ENCODE assay signal across 1 cellular context in genomic region chrX:130268500-130269170, GRCh38.
TF ChIP-seq lines count a peak whose summit lies in the region.

Gene ZNF280C (minus strand): TSS chrX:130268899. CDS start chrX:130260449, 8,450 bp downstream.

TF ChIP-seq in K562, 482 proteins besides CTCF, POLR2A, EP300 and RAD21 (continued from another document and continues in another):
- TF ChIP-seq PATZ1 (CRISPR knock-in tag; IDR thresholded peaks at IDR 0.05; ENCODE audit: borderline replicate concordance): no peak
- TF ChIP-seq HDAC3 (IDR thresholded peaks at IDR 0.05; ENCODE audit: borderline replicate concordance, partially characterized antibody): no peak
- TF ChIP-seq XRCC3 (IDR thresholded peaks at IDR 0.05): no peak
- TF ChIP-seq TRIM28 (IDR thresholded peaks at IDR 0.05): no peak
- TF ChIP-seq CHD4 (IDR thresholded peaks at IDR 0.05; ENCODE audit: insufficient read depth, insufficient replicate concordance, low read depth, low read length, poor library complexity, severe bottlenecking): no peak
- no peak for TF ChIP-seq ARHGAP35 (IDR thresholded peaks at IDR 0.05; ENCODE audit: partially characterized antibody)
- TF ChIP-seq NEUROD1 (IDR thresholded peaks at IDR 0.05; ENCODE audit: borderline replicate concordance, low read depth, low read length, partially characterized antibody): no peak
- TF ChIP-seq POLR2G (IDR thresholded peaks at IDR 0.05; ENCODE audit: low read depth, low read length): peak; percentile 98
- TF ChIP-seq ZNF217 (CRISPR knock-in tag; IDR thresholded peaks at IDR 0.05): no peak
- TF ChIP-seq ZFP36 (IDR thresholded peaks at IDR 0.05; ENCODE audit: low read depth, low read length, partially characterized antibody): peak; percentile 31
- no peak for TF ChIP-seq NFXL1 (CRISPR knock-in tag; IDR thresholded peaks at IDR 0.05)
- TF ChIP-seq ZNF41 (CRISPR knock-in tag; conservative IDR thresholded peaks at IDR 0.05): no peak
- TF ChIP-seq ZNF197 (CRISPR knock-in tag; IDR thresholded peaks at IDR 0.05; ENCODE audit: low read depth): no peak
- no peak for TF ChIP-seq E2F4 (CRISPR knock-in tag; IDR thresholded peaks at IDR 0.05; ENCODE audit: low read depth)
- no peak for TF ChIP-seq SREBF1 (IDR thresholded peaks at IDR 0.05; ENCODE audit: borderline replicate concordance, low read depth, low read length)
- no peak for TF ChIP-seq SNAPC5 (CRISPR knock-in tag; IDR thresholded peaks at IDR 0.05)
- TF ChIP-seq HOXB6 (CRISPR knock-in tag; IDR thresholded peaks at IDR 0.05; ENCODE audit: borderline replicate concordance): no peak
- no peak for TF ChIP-seq PPARD (CRISPR knock-in tag; IDR thresholded peaks at IDR 0.05)
- TF ChIP-seq PTRF (tag; IDR thresholded peaks at IDR 0.05): no peak
- TF ChIP-seq CBFA2T2 (conservative IDR thresholded peaks at IDR 0.05): no peak
- TF ChIP-seq TGIF2 (CRISPR knock-in tag; IDR thresholded peaks at IDR 0.05): no peak
- no peak for TF ChIP-seq RBM15 (IDR thresholded peaks at IDR 0.05; ENCODE audit: insufficient read depth, low read length)
- TF ChIP-seq ZBTB7A (IDR thresholded peaks at IDR 0.05; ENCODE audit: borderline replicate concordance, control insufficient read depth, low read depth, low read length): no peak
- no peak for TF ChIP-seq SNRNP70 (optimal IDR thresholded peaks at IDR 0.05; ENCODE audit: low read depth, low read length)
- TF ChIP-seq ZNF609 (CRISPR knock-in tag; IDR thresholded peaks at IDR 0.05; ENCODE audit: borderline replicate concordance): no peak
- no peak for TF ChIP-seq ZNF124 (CRISPR knock-in tag; IDR thresholded peaks at IDR 0.05)
- TF ChIP-seq GABPB2 (CRISPR knock-in tag; conservative IDR thresholded peaks at IDR 0.05): no peak
- no peak for TF ChIP-seq HNRNPL (IDR thresholded peaks at IDR 0.05; ENCODE audit: low read depth, low read length)
- no peak for TF ChIP-seq DNMT1 (IDR thresholded peaks at IDR 0.05)
- peak; percentile 89 for TF ChIP-seq POLR2B (IDR thresholded peaks at IDR 0.05; ENCODE audit: low read depth, partially characterized antibody)
- TF ChIP-seq ZFX (CRISPR knock-in tag; IDR thresholded peaks at IDR 0.05): peak; percentile 90
- TF ChIP-seq SPI1 (IDR thresholded peaks at IDR 0.05; ENCODE audit: borderline replicate concordance, low read depth, low read length): no peak
- TF ChIP-seq ZNF766 (CRISPR knock-in tag; conservative IDR thresholded peaks at IDR 0.05): peak; percentile 78
- peak; percentile 37; the same call in 1 of the 2 replicates for TF ChIP-seq BHLHE40 (IDR thresholded peaks at IDR 0.05; ENCODE audit: low read length)
- no peak for TF ChIP-seq ZFP1 (CRISPR knock-in tag; IDR thresholded peaks at IDR 0.05)
- no peak for TF ChIP-seq ZNF696 (CRISPR knock-in tag; conservative IDR thresholded peaks at IDR 0.05)
- no peak for TF ChIP-seq ZNF507 (tag; conservative IDR thresholded peaks at IDR 0.05)
- TF ChIP-seq MCM5 (IDR thresholded peaks at IDR 0.05; ENCODE audit: low read depth): no peak
- no peak for TF ChIP-seq HINFP (tag; conservative IDR thresholded peaks at IDR 0.05; ENCODE audit: low read depth)
- TF ChIP-seq PRPF4 (IDR thresholded peaks at IDR 0.05; ENCODE audit: insufficient read depth, low read depth, low read length, poor library complexity, severe bottlenecking): no peak
- TF ChIP-seq EGR1 (conservative IDR thresholded peaks at IDR 0.05): peak; percentile 95
- TF ChIP-seq RBM14 (IDR thresholded peaks at IDR 0.05; ENCODE audit: borderline replicate concordance, insufficient read depth, low read depth, low read length): no peak
- no peak for TF ChIP-seq WHSC1 (IDR thresholded peaks at IDR 0.05; ENCODE audit: low read length)
- TF ChIP-seq RBM39 (optimal IDR thresholded peaks at IDR 0.05; ENCODE audit: low read depth, low read length): no peak
- TF ChIP-seq KAT8 (IDR thresholded peaks at IDR 0.05; ENCODE audit: low read depth): no peak
- TF ChIP-seq ZNF584 (CRISPR knock-in tag; IDR thresholded peaks at IDR 0.05; ENCODE audit: low read depth): no peak
- TF ChIP-seq SMARCE1 (IDR thresholded peaks at IDR 0.05): no peak
- TF ChIP-seq SNIP1 (IDR thresholded peaks at IDR 0.05; ENCODE audit: low read depth): no peak
- TF ChIP-seq MAZ (CRISPR knock-in tag; conservative IDR thresholded peaks at IDR 0.05 in 1 of 2, IDR thresholded peaks at IDR 0.05 in 1 of 2): peak; percentile 73 to 93
- TF ChIP-seq HDAC1 (IDR thresholded peaks at IDR 0.05): peak in 1 of 2 experiments; percentile 67; a peak in 2 of 4 replicates
- TF ChIP-seq ZBTB11 (CRISPR knock-in tag; IDR thresholded peaks at IDR 0.05): peak in 1 of 3 experiments; percentile 67; a peak in 2 of 6 replicates
- TF ChIP-seq SREBF2 (CRISPR knock-in tag; IDR thresholded peaks at IDR 0.05): no peak
- TF ChIP-seq DEAF1 (CRISPR knock-in tag; IDR thresholded peaks at IDR 0.05): no peak
- no peak for TF ChIP-seq ZNF133 (CRISPR knock-in tag; IDR thresholded peaks at IDR 0.05)
- peak; percentile 19; the same call in 1 of the 2 replicates for TF ChIP-seq CBFA2T3 (IDR thresholded peaks at IDR 0.05)
- no peak for TF ChIP-seq ZNF57 (CRISPR knock-in tag; IDR thresholded peaks at IDR 0.05)
- TF ChIP-seq KLF13 (tag; IDR thresholded peaks at IDR 0.05; ENCODE audit: borderline replicate concordance, low read depth): 0 out of 2 replicates have a peak, but pooled peaks have one; percentile 28
- peak; percentile 74; the same call in 1 of the 2 replicates for TF ChIP-seq ETV5 (CRISPR knock-in tag; IDR thresholded peaks at IDR 0.05; ENCODE audit: low read depth)
- peak; percentile 56; the same call in 1 of the 2 replicates for TF ChIP-seq ZNF589 (CRISPR knock-in tag; IDR thresholded peaks at IDR 0.05; ENCODE audit: low read depth)
- no peak; the same call in 1 of the 2 replicates for TF ChIP-seq ZBTB9 (CRISPR knock-in tag; IDR thresholded peaks at IDR 0.05)
